15 cellular contexts compared by ENCODE assay signal in the genomic region with DNA sequence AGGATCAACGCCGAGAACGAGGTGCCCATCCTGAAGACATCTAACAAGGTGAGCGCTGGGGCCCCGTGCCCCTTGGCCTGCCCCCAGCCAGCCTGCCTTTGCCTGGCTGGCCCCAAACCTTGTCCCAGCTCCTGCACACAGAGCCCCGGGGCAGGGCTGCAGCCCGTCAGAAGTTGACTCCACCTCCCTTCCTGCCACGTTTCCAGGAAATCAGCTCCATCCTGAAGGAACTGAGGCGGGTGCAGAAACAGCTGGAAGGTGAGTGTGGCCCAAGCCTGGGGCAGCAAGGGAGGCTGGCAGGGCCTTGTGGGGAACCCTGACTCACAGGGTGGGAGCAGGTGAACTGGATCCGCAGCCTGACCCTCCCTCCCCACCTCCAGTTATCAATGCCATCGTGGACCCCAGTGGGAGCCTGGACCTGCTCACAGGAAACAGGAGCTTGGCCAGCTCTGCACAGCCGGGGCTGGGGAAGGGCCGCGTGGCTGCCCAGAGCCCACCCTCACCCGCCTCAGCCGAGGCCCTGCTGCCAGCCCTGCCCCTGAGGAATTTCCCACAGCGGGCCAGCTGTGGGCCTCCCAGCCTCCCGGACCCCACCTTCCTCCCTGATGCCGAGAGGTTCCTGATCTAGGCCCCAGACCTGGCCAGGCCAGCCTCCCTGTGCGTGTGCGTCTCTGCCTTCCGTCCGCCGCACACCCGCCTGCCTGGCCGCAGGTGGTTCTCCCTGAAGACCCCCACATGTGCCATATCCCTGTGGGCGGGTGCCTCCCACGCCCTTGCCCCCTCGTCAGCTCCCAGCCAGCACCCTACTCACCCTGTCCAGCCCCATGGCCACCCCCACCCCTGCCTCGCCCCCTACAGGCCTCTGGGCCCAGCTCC. TPM values are rescaled to one million over a fixed set of nuclear protein-coding genes. Genes with fewer than 3 reads are reported as not detected.
DNase-seq lines count a peak whose midpoint lies in the region; ATAC-seq and TF ChIP-seq lines count a peak whose summit lies in the region.
"Had no signal": no experiment of that assay in that cellular context is flagged by ENCODE, and none has a peak within 500 bp of the region (broad histone marks: within the 10 kb centered on the region; RNA-seq: fewer than 3 reads in every experiment).

No MANE protein-coding gene starts in this region.

- 76 to 81% (median 79%) methylated on average over 29 to 30 of the region's 30 CpGs for WGBS in ovary, 3 donors

- TF ChIP-seq POLR2A in ovary (IDR thresholded peaks at IDR 0.05): no peak

- peaks cover 0 to 22% of the 10 kb centered on the region in 2 experiments; a peak in 1 of 3 replicates for H3K36me3 ChIP-seq in HEK293 (ENCODE audit: control insufficient read depth in 2 of 2, insufficient read depth in 1 of 2, low read length in 2 of 2)
- H3K36me3 ChIP-seq in ovary: no peaks in the 10 kb centered on the region

- H3K9me3 ChIP-seq in HEK293 (ENCODE audit: control insufficient read depth, insufficient read depth, low read depth, low read length) (no peaks in the 10 kb centered on the region), ovary (no peaks in the 10 kb centered on the region)

- peaks cover 7% of the 10 kb centered on the region for H3K4me1 ChIP-seq in HEK293 (ENCODE audit: control insufficient read depth, insufficient read depth, low read length)
- no peaks in the 10 kb centered on the region for H3K4me1 ChIP-seq in ovary (ENCODE audit: insufficient read depth)

- CTCF ChIA-PET in HEK293 (lab: Yijun Ruan, JAX): interaction anchor here (1.5 to 2.1 kb wide), 2 partner anchors 46 to 82 kb away, joined by 3 to 7 read pairs; no protein-coding TSS in a partner anchor

- peak; percentile 1 for DNase-seq in Ammon's horn (ENCODE audit: low spot score)
- peak; percentile 27 for DNase-seq in left cardiac atrium
- DNase-seq in ovary: peak in 4 of 5 donors; percentile 5 to 22 (median 20)
- no peak for DNase-seq in DMS153 treated with DMSO at 0.1 percent for 48 hours (lab: John Stamatoyannopoulos, UW; ENCODE audit: unreplicated experiment)
- no peak for DNase-seq in HPDE6-E6E7 (ENCODE audit: extremely low spot score)
- no peak for DNase-seq in DMS79 (lab: John Stamatoyannopoulos, UW)
- no peak for DNase-seq in medulla oblongata (ENCODE audit: extremely low spot score)
- DNase-seq: glutamatergic neuron, natural killer cell, NCI-H748 treated with DMSO at 0.1 percent for 48 hours, T-helper 9 cell had no signal

- peak in 1 of 2 donors; percentile 4 for ATAC-seq in left cardiac atrium
- ATAC-seq: natural killer cell had no signal

- no peak overlapping the region for H3K4me3 ChIP-seq in HEK293 (ENCODE audit: low read depth, low read length)
- H3K4me3 ChIP-seq in ovary: no peak overlapping the region

- no peaks in the 10 kb centered on the region for H3K27me3 ChIP-seq in ovary

- no peak overlapping the region for H3K27ac ChIP-seq in HEK293 (ENCODE audit: extremely low read depth, low read depth, low read length)
- no peak overlapping the region for H3K27ac ChIP-seq in ovary

- intact Hi-C loops in left cardiac atrium (cut with DNase I): loop anchor here in 1 of 2 donors (5.0 kb wide), 1 partner anchor 148 kb away; no protein-coding TSS in a partner anchor
- intact Hi-C loops in ovary (cut with DNase I): loop anchor here in 2 of 4 donors (5.0 kb wide), 2 partner anchors 148 to 153 kb away; no protein-coding TSS in a partner anchor

- TF ChIP-seq CTCF in HEK293 (tag by site-specific recombination; IDR thresholded peaks at IDR 0.05) (no peak), ovary (IDR thresholded peaks at IDR 0.05) (no peak)

- POLR2A ChIA-PET in HEK293 (lab: Yijun Ruan, JAX): no interaction called here

- no peak for TF ChIP-seq EP300 in ovary (IDR thresholded peaks at IDR 0.05)

TF ChIP-seq in HEK293, 187 proteins besides CTCF, POLR2A, EP300 and RAD21:
- TF ChIP-seq, protein P1, sequence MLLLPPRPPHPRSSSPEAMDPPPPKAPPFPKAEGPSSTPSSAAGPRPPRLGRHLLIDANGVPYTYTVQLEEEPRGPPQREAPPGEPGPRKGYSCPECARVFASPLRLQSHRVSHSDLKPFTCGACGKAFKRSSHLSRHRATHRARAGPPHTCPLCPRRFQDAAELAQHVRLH (tag by site-specific recombination; IDR thresholded peaks at IDR 0.05): no peak
- no peak for TF ChIP-seq KLF8 (tag by site-specific recombination; IDR thresholded peaks at IDR 0.05)
- peak; percentile 22; the same call in 1 of the 2 replicates for TF ChIP-seq EGR2 (tag by site-specific recombination; IDR thresholded peaks at IDR 0.05; ENCODE audit: low read depth)
- TF ChIP-seq, protein P2, sequence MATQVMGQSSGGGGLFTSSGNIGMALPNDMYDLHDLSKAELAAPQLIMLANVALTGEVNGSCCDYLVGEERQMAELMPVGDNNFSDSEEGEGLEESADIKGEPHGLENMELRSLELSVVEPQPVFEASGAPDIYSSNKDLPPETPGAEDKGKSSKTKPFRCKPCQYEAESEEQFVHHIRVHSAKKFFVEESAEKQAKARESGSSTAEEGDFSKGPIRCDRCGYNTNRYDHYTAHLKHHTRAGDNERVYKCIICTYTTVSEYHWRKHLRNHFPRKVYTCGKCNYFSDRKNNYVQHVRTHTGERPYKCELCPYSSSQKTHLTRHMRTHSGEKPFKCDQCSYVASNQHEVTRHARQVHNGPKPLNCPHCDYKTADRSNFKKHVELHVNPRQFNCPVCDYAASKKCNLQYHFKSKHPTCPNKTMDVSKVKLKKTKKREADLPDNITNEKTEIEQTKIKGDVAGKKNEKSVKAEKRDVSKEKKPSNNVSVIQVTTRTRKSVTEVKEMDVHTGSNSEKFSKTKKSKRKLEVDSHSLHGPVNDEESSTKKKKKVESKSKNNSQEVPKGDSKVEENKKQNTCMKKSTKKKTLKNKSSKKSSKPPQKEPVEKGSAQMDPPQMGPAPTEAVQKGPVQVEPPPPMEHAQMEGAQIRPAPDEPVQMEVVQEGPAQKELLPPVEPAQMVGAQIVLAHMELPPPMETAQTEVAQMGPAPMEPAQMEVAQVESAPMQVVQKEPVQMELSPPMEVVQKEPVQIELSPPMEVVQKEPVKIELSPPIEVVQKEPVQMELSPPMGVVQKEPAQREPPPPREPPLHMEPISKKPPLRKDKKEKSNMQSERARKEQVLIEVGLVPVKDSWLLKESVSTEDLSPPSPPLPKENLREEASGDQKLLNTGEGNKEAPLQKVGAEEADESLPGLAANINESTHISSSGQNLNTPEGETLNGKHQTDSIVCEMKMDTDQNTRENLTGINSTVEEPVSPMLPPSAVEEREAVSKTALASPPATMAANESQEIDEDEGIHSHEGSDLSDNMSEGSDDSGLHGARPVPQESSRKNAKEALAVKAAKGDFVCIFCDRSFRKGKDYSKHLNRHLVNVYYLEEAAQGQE (tag by site-specific recombination; IDR thresholded peaks at IDR 0.05): no peak
- TF ChIP-seq SCRT2 (tag by site-specific recombination; IDR thresholded peaks at IDR 0.05): 0 out of 2 replicates have a peak, but pooled peaks have one; percentile 24

RNA-seq across cellular contexts. Expression of a gene that starts 29.5 kb away (rescaled TPM):
- 10 to 100 TPM; 12.4 to 17.2 TPM for total RNA-seq in left cardiac atrium
- total RNA-seq in ovary: 10 to 100 TPM in 4 of 7 donors, 1 to 10 TPM in 3; 3.0 to 22.7 (median 11.7) TPM
- polyA plus RNA-seq in ovary: 1 to 10 TPM; 1.9 to 5.1 TPM

RNA-seq across cellular contexts. Expression of a gene that starts 30.1 kb away (rescaled TPM):
- under 1 TPM; 0.13 to 0.24 TPM for total RNA-seq in left cardiac atrium
- 1 to 10 TPM in 4 of 7 donors, under 1 TPM in 2, not detected in 1; 0.32 to 3.2 (median 1.4) TPM for total RNA-seq in ovary
- under 1 TPM; 0.12 to 0.48 TPM for polyA plus RNA-seq in ovary
- total RNA-seq: bronchial epithelial cell, LHCN-M2, SK-MEL-5 had no signal

Comparison
In these comparisons a context has a peak if more than half of its experiments do, and no peak if none do; other contexts are left out.
1. DNase-seq: peak in Ammon's horn (single experiment), left cardiac atrium (single experiment) and ovary (4 of 5); none in DMS153 treated with DMSO at 0.1 percent for 48 hours (single experiment), HPDE6-E6E7 (single experiment), DMS79 (single experiment) and medulla oblongata (single experiment).